32 cellular contexts compared by ENCODE assay signal in genomic region chr1:222129041-222129440, GRCh38.
"Had no signal": no experiment of that assay in that cellular context is flagged by ENCODE, and none has a peak within 500 bp of the region (broad histone marks: within the 10 kb centered on the region; RNA-seq: fewer than 3 reads in every experiment).

No MANE protein-coding gene starts in this region.

- H3K4me3 ChIP-seq: adrenal gland, body of pancreas, colonic mucosa, esophagus muscularis mucosa, gastrocnemius medialis, heart right ventricle had no signal

- H3K4me1 Mint-ChIP-seq: activated B cell treated with CpG ODN at 0.5 μM for 24 hours; activated naive CD4-positive, alpha-beta T cell treated with anti-CD3 and anti-CD28 coated beads, Interleukin-2, amount 50 U/mL, for 24 hours; activated naive CD8-positive, alpha-beta T cell treated with anti-CD3 and anti-CD28 coated beads for 36 hours; activated naive CD8-positive, alpha-beta T cell treated with anti-CD3 and anti-CD28 coated beads, Interleukin-2, amount 50 U/mL, for 24 hours; activated T-helper 17 cell treated with anti-CD3 and anti-CD28 coated beads, Interleukin-2, amount 50 U/mL, for 72 hours; T-helper 17 cell had no signal

- H3K4me3 Mint-ChIP-seq: activated B cell treated with CpG ODN at 0.5 μM for 24 hours; activated CD8-positive, alpha-beta T cell treated with anti-CD3 and anti-CD28 coated beads for 36 hours; activated naive CD4-positive, alpha-beta T cell treated with anti-CD3 and anti-CD28 coated beads for 36 hours; activated naive CD4-positive, alpha-beta T cell treated with anti-CD3 and anti-CD28 coated beads, Interleukin-2, amount 50 U/mL, for 24 hours; activated naive CD8-positive, alpha-beta T cell treated with anti-CD3 and anti-CD28 coated beads for 36 hours; activated naive CD8-positive, alpha-beta T cell treated with anti-CD3 and anti-CD28 coated beads, Interleukin-2, amount 50 U/mL, for 24 hours; activated T-cell treated with anti-CD3 and anti-CD28 coated beads, Interleukin-2, amount 50 U/mL, for 4 hours; activated T-helper 17 cell treated with anti-CD3 and anti-CD28 coated beads, Interleukin-2, amount 50 U/mL, for 72 hours; endodermal cell; T-helper 17 cell; T-helper 2 cell treated with Interferon-gamma antibody and Interleukin-4, amounts not matched to agents 5 μg/mL and 100 μg/mL, for 36 hours had no signal

- ATAC-seq: activated CD4-positive, CD25-positive, alpha-beta regulatory T cell treated with anti-CD3 and anti-CD28 coated beads, Interleukin-2, amount 50 U/mL, for 24 hours; activated CD8-positive, alpha-beta T cell treated with anti-CD3 and anti-CD28 coated beads for 36 hours; activated naive CD8-positive, alpha-beta T cell treated with anti-CD3 and anti-CD28 coated beads, Interleukin-2, amount 50 U/mL, for 24 hours; activated T-cell treated with anti-CD3 and anti-CD28 coated beads, Interleukin-2, amount 50 U/mL, for 4 hours; activated T-helper 17 cell treated with anti-CD3 and anti-CD28 coated beads, Interleukin-2, amount 50 U/mL, for 72 hours; body of pancreas; foreskin keratinocyte; gastrocnemius medialis; heart right ventricle; T-helper 17 cell had no signal

- H3K9me3 Mint-ChIP-seq: activated B cell treated with CpG ODN at 0.5 μM for 24 hours; activated CD8-positive, alpha-beta T cell treated with anti-CD3 and anti-CD28 coated beads for 36 hours; activated naive CD4-positive, alpha-beta T cell treated with anti-CD3 and anti-CD28 coated beads for 36 hours; activated naive CD8-positive, alpha-beta T cell treated with anti-CD3 and anti-CD28 coated beads for 36 hours; activated T-helper 17 cell treated with anti-CD3 and anti-CD28 coated beads, Interleukin-2, amount 50 U/mL, for 72 hours; T-helper 2 cell treated with Interferon-gamma antibody and Interleukin-4, amounts not matched to agents 5 μg/mL and 100 μg/mL, for 36 hours had no signal

- H3K27me3 Mint-ChIP-seq: activated CD8-positive, alpha-beta T cell treated with anti-CD3 and anti-CD28 coated beads for 36 hours; activated naive CD4-positive, alpha-beta T cell treated with anti-CD3 and anti-CD28 coated beads, Interleukin-2, amount 50 U/mL, for 24 hours; activated naive CD8-positive, alpha-beta T cell treated with anti-CD3 and anti-CD28 coated beads for 36 hours had no signal

- H3K27ac Mint-ChIP-seq: activated B cell treated with CpG ODN at 0.5 μM for 24 hours; activated CD8-positive, alpha-beta T cell treated with anti-CD3 and anti-CD28 coated beads for 36 hours; activated naive CD4-positive, alpha-beta T cell treated with anti-CD3 and anti-CD28 coated beads for 36 hours; activated naive CD4-positive, alpha-beta T cell treated with anti-CD3 and anti-CD28 coated beads, Interleukin-2, amount 50 U/mL, for 24 hours; activated naive CD8-positive, alpha-beta T cell treated with anti-CD3 and anti-CD28 coated beads for 36 hours; activated naive CD8-positive, alpha-beta T cell treated with anti-CD3 and anti-CD28 coated beads, Interleukin-2, amount 50 U/mL, for 24 hours; activated T-helper 17 cell treated with anti-CD3 and anti-CD28 coated beads, Interleukin-2, amount 50 U/mL, for 72 hours; endodermal cell; T-helper 17 cell; T-helper 2 cell treated with Interferon-gamma antibody and Interleukin-4, amounts not matched to agents 5 μg/mL and 100 μg/mL, for 36 hours had no signal

- H3K36me3 Mint-ChIP-seq: activated naive CD8-positive, alpha-beta T cell treated with anti-CD3 and anti-CD28 coated beads for 36 hours had no signal

- DNase-seq: activated B cell treated with CpG ODN at 0.5 μM for 24 hours; activated CD4-positive, alpha-beta T cell treated with anti-CD3 and anti-CD28 coated beads for 48 hours; activated CD4-positive, alpha-beta T cell treated with anti-CD3 and anti-CD28 coated beads, Interleukin-2, amount 50 U/mL, for 1 hour; activated CD4-positive, alpha-beta T cell treated with anti-CD3 and anti-CD28 coated beads, Interleukin-2, amount 50 U/mL, for 48 hours; activated CD8-positive, alpha-beta memory T cell treated with anti-CD3 and anti-CD28 coated beads for 24 hours; activated CD8-positive, alpha-beta T cell treated with anti-CD3 and anti-CD28 coated beads for 36 hours; activated effector memory CD4-positive, alpha-beta T cell treated with anti-CD3 and anti-CD28 coated beads, Interleukin-2, amount 50 U/mL, for 16 hours; activated naive CD4-positive, alpha-beta T cell treated with anti-CD3 and anti-CD28 coated beads for 36 hours; activated naive CD8-positive, alpha-beta T cell treated with anti-CD3 and anti-CD28 coated beads for 36 hours; activated naive CD8-positive, alpha-beta T cell treated with anti-CD3 and anti-CD28 coated beads, Interleukin-2, amount 50 U/mL, for 24 hours; activated T-cell treated with anti-CD3 and anti-CD28 coated beads, Interleukin-2, amount 50 U/mL, for 4 hours; adrenal gland; amygdala; aorta; body of pancreas; caudate nucleus; cerebellar nuclear complex; colonic mucosa; effector CD8-positive, alpha-beta T cell; endodermal cell; foreskin keratinocyte; gastrocnemius medialis; heart right ventricle; T-helper 1 cell; T-helper 17 cell; T1000; WERI-Rb-1 had no signal
